Comparison of ENCODE assay signal across 10 cellular contexts in genomic region chr10:27997865-27998177, GRCh38. TPM values are rescaled to one million over a fixed set of nuclear protein-coding genes. Genes with fewer than 3 reads are reported as not detected.
A peak's percentile ranks its signal among the peaks of the same experiment; 100 is the strongest.
DNase-seq lines count a peak whose midpoint lies in the region; ATAC-seq and TF ChIP-seq lines count a peak whose summit lies in the region.
"Had no signal": no experiment of that assay in that cellular context is flagged by ENCODE, and none has a peak within 500 bp of the region (broad histone marks: within the 10 kb centered on the region; RNA-seq: fewer than 3 reads in every experiment).

No MANE protein-coding gene starts in this region.

- H3K27me3 ChIP-seq in BLaER1 (peaks cover 10% of the 10 kb centered on the region; the same call in 1 of the 2 replicates), neural progenitor cell (peaks cover 9% of the 10 kb centered on the region)

- H3K36me3 ChIP-seq in BLaER1 (no peaks in the 10 kb centered on the region), neural progenitor cell (no peaks in the 10 kb centered on the region)

- TF ChIP-seq POLR2A in NB4 (IDR thresholded peaks at IDR 0.05; ENCODE audit: extremely low read depth, insufficient read length) = no peak

- H3K4me1 Mint-ChIP-seq in endothelial cell (ENCODE audit: unreplicated experiment) (peaks cover 23% of the 10 kb centered on the region), neural progenitor cell (peaks cover 32% of the 10 kb centered on the region)

- DNase-seq in NB4 (ENCODE audit: low read depth) (no peak), endothelial cell (ENCODE audit: low spot score) (no peak), neural progenitor cell (ENCODE audit: low spot score) (no peak), NCI-H2107 (lab: John Stamatoyannopoulos, UW) (no peak), NCI-H146 treated with DMSO at 0.1 percent for 48 hours (lab: John Stamatoyannopoulos, UW; ENCODE audit: unreplicated experiment) (no peak)
- DNase-seq: PC-9; stimulated activated CD4-positive, alpha-beta T cell treated with anti-CD3 and anti-CD28 coated beads, Interleukin-4, amount 100 ng/mL, for 4 hours had no signal

- H3K27me3 Mint-ChIP-seq in endothelial cell (ENCODE audit: unreplicated experiment) = peaks cover 1% of the 10 kb centered on the region
- H3K27me3 Mint-ChIP-seq in neural progenitor cell (ENCODE audit: insufficient read depth, low read depth) = no peaks in the 10 kb centered on the region

- H3K4me3 ChIP-seq in BLaER1 (peak overlapping the region; percentile 87), NB4 (ENCODE audit: low read depth, low read length) (peak overlapping the region; percentile 62), neural progenitor cell (peak overlapping the region; percentile 77)
- H3K4me3 ChIP-seq: PC-9 had no signal

- H3K79me2 ChIP-seq in neural progenitor cell (ENCODE audit: low read depth) = peaks cover 6% of the 10 kb centered on the region

- ATAC-seq in GM18870 (IDR thresholded peaks at IDR 0.05; ENCODE audit: unreplicated experiment) (no peak), HG03442 (IDR thresholded peaks at IDR 0.05; ENCODE audit: unreplicated experiment) (no peak)

- peak overlapping the region; percentile 90 for H3K4me3 Mint-ChIP-seq in endothelial cell (ENCODE audit: unreplicated experiment)
- H3K4me3 Mint-ChIP-seq in neural progenitor cell = peak overlapping the region; percentile 92

- H3K9me3 Mint-ChIP-seq in endothelial cell (ENCODE audit: unreplicated experiment) (no peaks in the 10 kb centered on the region), neural progenitor cell (no peaks in the 10 kb centered on the region)

- H3K4me1 ChIP-seq in BLaER1 (peaks cover 5% of the 10 kb centered on the region; the same call in 1 of the 2 replicates), neural progenitor cell (peaks cover 30% of the 10 kb centered on the region)

- H3K9me3 ChIP-seq in BLaER1 (no peaks in the 10 kb centered on the region), neural progenitor cell (ENCODE audit: low read depth) (no peaks in the 10 kb centered on the region)

- H3K27ac ChIP-seq in BLaER1 = no peak overlapping the region
- H3K27ac ChIP-seq in neural progenitor cell = no peak overlapping the region
- H3K27ac ChIP-seq: PC-9 had no signal

- H3K36me3 Mint-ChIP-seq in endothelial cell (ENCODE audit: low read depth, unreplicated experiment) = no peaks in the 10 kb centered on the region
- H3K36me3 Mint-ChIP-seq in neural progenitor cell = no peaks in the 10 kb centered on the region

- H4K20me1 ChIP-seq in BLaER1 = no peaks in the 10 kb centered on the region
- no peaks in the 10 kb centered on the region for H4K20me1 ChIP-seq in neural progenitor cell (ENCODE audit: low read depth)

- peak overlapping the region; percentile 79; the same call in 1 of the 2 replicates for H3K9ac ChIP-seq in BLaER1
- H3K9ac ChIP-seq in neural progenitor cell = no peak overlapping the region

- H3K4me2 ChIP-seq in BLaER1 = peak overlapping the region; percentile 93
- peak overlapping the region; percentile 90 for H3K4me2 ChIP-seq in neural progenitor cell
- H3K4me2 ChIP-seq: PC-9 had no signal

- H3K27ac Mint-ChIP-seq in endothelial cell (ENCODE audit: unreplicated experiment) = peak overlapping the region; percentile 62
- H3K27ac Mint-ChIP-seq in neural progenitor cell = peak overlapping the region; percentile 70

- no peaks in the 10 kb centered on the region for H3F3A ChIP-seq in neural progenitor cell (ENCODE audit: low read depth)

- TF ChIP-seq CTCF in NB4 (IDR thresholded peaks at IDR 0.05; ENCODE audit: low read depth, low read length) (no peak), endothelial cell (IDR thresholded peaks at IDR 0.05; ENCODE audit: unreplicated experiment) (no peak), neural progenitor cell (IDR thresholded peaks at IDR 0.05) (no peak)

- H2AFZ ChIP-seq in neural progenitor cell (replicated peaks) = peak overlapping the region; percentile 96
- H2AFZ ChIP-seq: PC-9 had no signal

RNA-seq across cellular contexts. Expression of gene ODAD2, which starts 1.1 kb away (rescaled TPM):
- total RNA-seq in endothelial cell (ENCODE audit: unreplicated experiment) = 3.9 TPM
- total RNA-seq in neural progenitor cell (ENCODE audit: low replicate concordance) = 6.5 and 9.7 TPM in 2 replicates
- total RNA-seq: PC-9 had no signal
